In genomic region chr1:162023181-162023546, GRCh38 we compare ENCODE assay signal across 8 cellular contexts. TPM values are rescaled to one million over a fixed set of nuclear protein-coding genes. Genes with fewer than 3 reads are reported as not detected.
DNase-seq lines count a peak whose midpoint lies in the region; ATAC-seq, FAIRE-seq and TF ChIP-seq lines count a peak whose summit lies in the region.

No MANE protein-coding gene starts in this region.

- intact Hi-C loops in right lobe of liver (cut with DNase I): no loop called here
- intact Hi-C loops in testis (cut with DNase I; ENCODE audit: low total_unique reads): loop anchor here (10.0 kb wide), 1 partner anchor 158 kb away; no protein-coding TSS in a partner anchor

- peak overlapping the region; percentile 88 for H3K4me3 Mint-ChIP-seq in T-helper 1 cell treated with Interleukin-12 subunit alpha and Interleukin-12 subunit beta and Interleukin-4 antibody, amounts not matched to agents 30 μg/mL and 1 μg/mL, for 36 hours
- peak overlapping the region; percentile 95 for H3K4me3 Mint-ChIP-seq in astrocyte (ENCODE audit: unreplicated experiment)

- H3K27ac Mint-ChIP-seq in T-helper 1 cell treated with Interleukin-12 subunit alpha and Interleukin-12 subunit beta and Interleukin-4 antibody, amounts not matched to agents 30 μg/mL and 1 μg/mL, for 36 hours: peak overlapping the region; percentile 27
- H3K27ac Mint-ChIP-seq in astrocyte (ENCODE audit: unreplicated experiment): no peak overlapping the region

- H3K4me1 ChIP-seq in astrocyte (ENCODE audit: insufficient read depth, low read length) (peaks cover 16% of the 10 kb centered on the region), right lobe of liver (peaks cover 0 to 10% (median 0%) of the 10 kb centered on the region in 4 donors), testis (peaks cover 42% of the 10 kb centered on the region)

- H2AFZ ChIP-seq in astrocyte (ENCODE audit: low read depth, low read length): peak overlapping the region; percentile 95

- 66% methylated on average over 13 of the region's 20 CpGs for WGBS in right lobe of liver (ENCODE audit: insufficient coverage, low coverage, low lambda C conversion rate, missing lambda C conversion rate)
- WGBS in testis, 2 donors: 16 to 53% methylated on average over 7 to 20 of the region's 20 CpGs

- no peaks in the 10 kb centered on the region for H3K36me3 ChIP-seq in astrocyte (ENCODE audit: insufficient read depth, low read length)
- H3K36me3 ChIP-seq in right lobe of liver: no peaks in the 10 kb centered on the region
- H3K36me3 ChIP-seq in testis (ENCODE audit: low read depth, missing control alignments): no peaks in the 10 kb centered on the region

- H4K20me1 ChIP-seq in astrocyte (ENCODE audit: insufficient read depth, low read length): no peaks in the 10 kb centered on the region

- H3K4me3 ChIP-seq in astrocyte (ENCODE audit: insufficient read depth, low read depth, low read length) (peak overlapping the region; percentile 85), right lobe of liver (peak overlapping the region; percentile 41 to 57 (median 53)), testis (peak overlapping the region; percentile 57 to 65)

- peak overlapping the region; percentile 96 for H3K4me2 ChIP-seq in astrocyte (ENCODE audit: low read length)

- peaks cover 8% of the 10 kb centered on the region for H3K4me1 Mint-ChIP-seq in T-helper 1 cell treated with Interleukin-12 subunit alpha and Interleukin-12 subunit beta and Interleukin-4 antibody, amounts not matched to agents 30 μg/mL and 1 μg/mL, for 36 hours (ENCODE audit: low read depth)
- H3K4me1 Mint-ChIP-seq in astrocyte (ENCODE audit: low read depth, unreplicated experiment): peaks cover 13% of the 10 kb centered on the region

- ATAC-seq in right lobe of liver (no peak), HG03432 (IDR thresholded peaks at IDR 0.05; ENCODE audit: unreplicated experiment) (no peak)

- DNase-seq in T-helper 1 cell (no peak), astrocyte (ENCODE audit: low read depth) (no peak), right lobe of liver (no peak), testis (peak; percentile 37), DMS 273 treated with DMSO at 0.1 percent for 48 hours (lab: John Stamatoyannopoulos, UW) (no peak), NCI-H1930 (lab: John Stamatoyannopoulos, UW) (no peak)

- H3K27me3 Mint-ChIP-seq in T-helper 1 cell treated with Interleukin-12 subunit alpha and Interleukin-12 subunit beta and Interleukin-4 antibody, amounts not matched to agents 30 μg/mL and 1 μg/mL, for 36 hours (ENCODE audit: low read depth): peaks cover 49% of the 10 kb centered on the region
- peaks cover 26% of the 10 kb centered on the region for H3K27me3 Mint-ChIP-seq in astrocyte (ENCODE audit: low read depth, unreplicated experiment)

- no peaks in the 10 kb centered on the region for H3K36me3 Mint-ChIP-seq in T-helper 1 cell treated with Interleukin-12 subunit alpha and Interleukin-12 subunit beta and Interleukin-4 antibody, amounts not matched to agents 30 μg/mL and 1 μg/mL, for 36 hours (ENCODE audit: low read depth)
- H3K36me3 Mint-ChIP-seq in astrocyte (ENCODE audit: low read depth, unreplicated experiment): peaks cover 9% of the 10 kb centered on the region

- no peaks in the 10 kb centered on the region for H3K9me3 Mint-ChIP-seq in T-helper 1 cell treated with Interleukin-12 subunit alpha and Interleukin-12 subunit beta and Interleukin-4 antibody, amounts not matched to agents 30 μg/mL and 1 μg/mL, for 36 hours
- peaks cover 2% of the 10 kb centered on the region for H3K9me3 Mint-ChIP-seq in astrocyte (ENCODE audit: unreplicated experiment)

- H3K9me3 ChIP-seq in astrocyte (ENCODE audit: insufficient read depth, low read depth, low read length) (no peaks in the 10 kb centered on the region), right lobe of liver (no peaks in the 10 kb centered on the region), testis (no peaks in the 10 kb centered on the region)

- no peak for FAIRE-seq in astrocyte (lab: Jason Lieb, UNC)

- H3K27ac ChIP-seq in astrocyte (ENCODE audit: low read depth, low read length): peak overlapping the region; percentile 43
- H3K27ac ChIP-seq in right lobe of liver: no peak overlapping the region
- peak overlapping the region; percentile 55 to 57 for H3K27ac ChIP-seq in testis

- H3K79me2 ChIP-seq in astrocyte (ENCODE audit: insufficient read depth, low read length): no peaks in the 10 kb centered on the region

- TF ChIP-seq POLR2A in right lobe of liver (IDR thresholded peaks at IDR 0.05) (no peak), testis (IDR thresholded peaks at IDR 0.05) (no peak)

- peak overlapping the region; percentile 84 for H3K9ac ChIP-seq in astrocyte (ENCODE audit: low read length)

- TF ChIP-seq CTCF in astrocyte (IDR thresholded peaks at IDR 0.05; ENCODE audit: insufficient read depth, low read depth, low read length) (no peak), right lobe of liver (IDR thresholded peaks at IDR 0.05) (no peak), testis (IDR thresholded peaks at IDR 0.05) (no peak)

- no peaks in the 10 kb centered on the region for H3K27me3 ChIP-seq in astrocyte (ENCODE audit: insufficient read depth, low read length)
- H3K27me3 ChIP-seq in right lobe of liver: peaks cover 0 to 11% of the 10 kb centered on the region in 2 donors
- H3K27me3 ChIP-seq in testis: no peaks in the 10 kb centered on the region

RNA-seq across cellular contexts. Expression of gene OLFML2B, which starts 0.5 kb away (rescaled TPM):
- 14.7 and 22.9 TPM in 2 replicates for total RNA-seq in astrocyte
- 1 to 10 TPM in 3 of 6 experiments, under 1 TPM in 3; 0.37 to 2.1 (median 1.3) TPM for total RNA-seq in right lobe of liver
- total RNA-seq in testis: 10 to 100 TPM; 31.3 to 40.4 TPM
- 57.9 TPM for polyA plus RNA-seq in testis (ENCODE audit: insufficient read depth, low read depth, low replicate concordance)

RNA-seq across cellular contexts. Expression of gene NOS1AP, which starts 46.3 kb away (rescaled TPM):
- total RNA-seq in astrocyte (0.94 and 1.2 TPM in 2 replicates), right lobe of liver (10 to 100 TPM in 3 of 6 experiments, 1 to 10 TPM in 3; 4.7 to 24.8 (median 11.6) TPM), testis (1 to 10 TPM; 4.1 to 5.1 TPM)
- polyA plus RNA-seq in testis (ENCODE audit: insufficient read depth, low read depth, low replicate concordance): 2.1 TPM

Comparison
In these comparisons a context has a peak if more than half of its experiments do, and no peak if none do; other contexts are left out.
1. H3K27ac ChIP-seq: peak in astrocyte (single experiment) and testis (2 of 2); none in right lobe of liver (0 of 3).
2. Peak in every context shown above with its lines, with median percentiles within 50 percentile points of each other: H3K4me3 ChIP-seq.